8 cellular contexts compared by ENCODE assay signal in genomic region chr6:111566873-111567517, GRCh38. TPM values are rescaled to one million over a fixed set of nuclear protein-coding genes. Genes with fewer than 3 reads are reported as not detected.
DNase-seq lines count a peak whose midpoint lies in the region; ATAC-seq and TF ChIP-seq lines count a peak whose summit lies in the region.

No MANE protein-coding gene starts in this region.

- peak overlapping the region in 1 of 2 donors; percentile 56 for H3K9ac ChIP-seq in colonic mucosa (ENCODE audit: low read depth in 2 of 2, low read length in 2 of 2)

- H3K4me1 ChIP-seq in colonic mucosa, result peaks cover 3% of the 10 kb centered on the region

- intact Hi-C loops in colonic mucosa (cut with DNase I), result loop anchor here (10.0 kb wide), 1 partner anchor 82 kb away; the partner anchor contains the start of gene REV3L

- DNase-seq in GDM1 (lab: John Stamatoyannopoulos, UW) (peak; percentile 39), NCI-H345 (lab: John Stamatoyannopoulos, UW) (peak; percentile 93), colonic mucosa (no peak), occipital lobe (lab: John Stamatoyannopoulos, UW) (peak; percentile 35), D341Med (ENCODE audit: low spot score) (no peak), putamen (ENCODE audit: low spot score) (no peak)

- H3K27ac ChIP-seq in colonic mucosa, result peak overlapping the region; percentile 15

- H3K36me3 ChIP-seq in colonic mucosa, result no peaks in the 10 kb centered on the region

- no peaks in the 10 kb centered on the region for H3K27me3 ChIP-seq in colonic mucosa

- no peak for TF ChIP-seq CTCF in colonic mucosa (IDR thresholded peaks at IDR 0.05)

- ATAC-seq in HG03521 (IDR thresholded peaks at IDR 0.05; ENCODE audit: unreplicated experiment) (no peak), HG03432 (IDR thresholded peaks at IDR 0.05; ENCODE audit: unreplicated experiment) (no peak)

- no peak overlapping the region for H3K4me3 ChIP-seq in colonic mucosa

- no peaks in the 10 kb centered on the region for H3K9me3 ChIP-seq in colonic mucosa

RNA-seq across cellular contexts. Expression of gene TRAF3IP2, which starts 38.7 kb away (rescaled TPM):
- total RNA-seq in colonic mucosa (10 to 100 TPM; 62.0 to 66.6 TPM), occipital lobe (3.4 TPM)

Comparison
In these comparisons a context has a peak if more than half of its experiments do, and no peak if none do; other contexts are left out.
1. DNase-seq: peak in GDM1 (single experiment), NCI-H345 (single experiment) and occipital lobe (single experiment); none in colonic mucosa (single experiment), D341Med (single experiment) and putamen (single experiment).
2. RNA of gene TRAF3IP2, which starts 38.7 kb away (total RNA-seq): 62.0 to 66.6 TPM in colonic mucosa; 3.4 TPM in occipital lobe (single experiment); every median in the first group is over 10 times any median in the second.